Comparison of ENCODE assay signal across 8 cellular contexts in genomic region chr18:79399275-79400081, GRCh38. TPM values are rescaled to one million over a fixed set of nuclear protein-coding genes. Genes with fewer than 3 reads are reported as not detected.
DNase-seq lines count a peak whose midpoint lies in the region; ATAC-seq lines count a peak whose summit lies in the region.

No MANE protein-coding gene starts in this region.

- peak overlapping the region; percentile 34 for H3K4me3 ChIP-seq in iPS-18c (ENCODE audit: insufficient read depth, low read depth, low read length)

- ATAC-seq in stimulated activated effector memory CD8-positive, alpha-beta T cell treated with anti-CD3 and anti-CD28 coated beads, Interleukin-12 subunit alpha, Interleukin-12 subunit beta, amount 100 ng/mL, for 72 hours = peak; percentile 3
- no peak for ATAC-seq in GM21381 (IDR thresholded peaks at IDR 0.05; ENCODE audit: unreplicated experiment)

- no peaks in the 10 kb centered on the region for H3K27me3 Mint-ChIP-seq in activated CD4-positive, alpha-beta T cell treated with anti-CD3 and anti-CD28 coated beads, Interleukin-2, amount 10 ng/mL, durations not matched to agents 24 days and 14 days
- H3K27me3 Mint-ChIP-seq in activated naive CD4-positive, alpha-beta T cell treated with anti-CD3 and anti-CD28 coated beads, Interleukin-2, amount 10 ng/mL, durations not matched to agents 7 days and 5 days = peaks cover 20% of the 10 kb centered on the region

- peaks cover 41% of the 10 kb centered on the region for H3K4me1 Mint-ChIP-seq in activated CD4-positive, alpha-beta T cell treated with anti-CD3 and anti-CD28 coated beads, Interleukin-2, amount 10 ng/mL, durations not matched to agents 24 days and 14 days
- H3K4me1 Mint-ChIP-seq in activated naive CD4-positive, alpha-beta T cell treated with anti-CD3 and anti-CD28 coated beads, Interleukin-2, amount 10 ng/mL, durations not matched to agents 7 days and 5 days = peaks cover 61% of the 10 kb centered on the region
- H3K4me1 Mint-ChIP-seq in stimulated activated effector memory CD8-positive, alpha-beta T cell treated with anti-CD3 and anti-CD28 coated beads, Interleukin-12 subunit alpha, Interleukin-12 subunit beta, amount 100 ng/mL, for 72 hours = peaks cover 47% of the 10 kb centered on the region

- peak overlapping the region; percentile 96 for H3K27ac Mint-ChIP-seq in activated CD4-positive, alpha-beta T cell treated with anti-CD3 and anti-CD28 coated beads, Interleukin-2, amount 10 ng/mL, durations not matched to agents 24 days and 14 days
- peak overlapping the region; percentile 91 for H3K27ac Mint-ChIP-seq in activated naive CD4-positive, alpha-beta T cell treated with anti-CD3 and anti-CD28 coated beads, Interleukin-2, amount 10 ng/mL, durations not matched to agents 7 days and 5 days
- H3K27ac Mint-ChIP-seq in stimulated activated effector memory CD8-positive, alpha-beta T cell treated with anti-CD3 and anti-CD28 coated beads, Interleukin-12 subunit alpha, Interleukin-12 subunit beta, amount 100 ng/mL, for 72 hours = peak overlapping the region; percentile 75

- H3K36me3 Mint-ChIP-seq in activated CD4-positive, alpha-beta T cell treated with anti-CD3 and anti-CD28 coated beads, Interleukin-2, amount 10 ng/mL, durations not matched to agents 24 days and 14 days (ENCODE audit: low read depth) = peaks cover 41% of the 10 kb centered on the region
- peaks cover 23% of the 10 kb centered on the region for H3K36me3 Mint-ChIP-seq in activated naive CD4-positive, alpha-beta T cell treated with anti-CD3 and anti-CD28 coated beads, Interleukin-2, amount 10 ng/mL, durations not matched to agents 7 days and 5 days
- peaks cover 27% of the 10 kb centered on the region for H3K36me3 Mint-ChIP-seq in stimulated activated effector memory CD8-positive, alpha-beta T cell treated with anti-CD3 and anti-CD28 coated beads, Interleukin-12 subunit alpha, Interleukin-12 subunit beta, amount 100 ng/mL, for 72 hours

- H3K9me3 ChIP-seq in iPS-18c (ENCODE audit: control insufficient read depth, insufficient read depth, low read length) = peaks cover 2% of the 10 kb centered on the region

- peak overlapping the region; percentile 94 for H3K4me3 Mint-ChIP-seq in activated CD4-positive, alpha-beta T cell treated with anti-CD3 and anti-CD28 coated beads, Interleukin-2, amount 10 ng/mL, durations not matched to agents 24 days and 14 days
- H3K4me3 Mint-ChIP-seq in activated naive CD4-positive, alpha-beta T cell treated with anti-CD3 and anti-CD28 coated beads, Interleukin-2, amount 10 ng/mL, durations not matched to agents 7 days and 5 days = peak overlapping the region; percentile 81
- H3K4me3 Mint-ChIP-seq in stimulated activated effector memory CD8-positive, alpha-beta T cell treated with anti-CD3 and anti-CD28 coated beads, Interleukin-12 subunit alpha, Interleukin-12 subunit beta, amount 100 ng/mL, for 72 hours = peak overlapping the region; percentile 82

- DNase-seq in activated CD4-positive, alpha-beta T cell treated with anti-CD3 and anti-CD28 coated beads, Interleukin-2, amount 10 ng/mL, durations not matched to agents 24 days and 14 days = peak; percentile 84
- DNase-seq in activated CD4-positive, alpha-beta T cell treated with anti-CD3 and anti-CD28 coated beads for 4 hours = no peak
- DNase-seq in activated naive CD4-positive, alpha-beta T cell treated with anti-CD3 and anti-CD28 coated beads, Interleukin-2, amount 10 ng/mL, durations not matched to agents 7 days and 5 days = peak; percentile 52
- DNase-seq in stimulated activated effector memory CD8-positive, alpha-beta T cell treated with anti-CD3 and anti-CD28 coated beads, Interleukin-12 subunit alpha, Interleukin-12 subunit beta, amount 100 ng/mL, for 72 hours (ENCODE audit: low spot score in 2 of 2) = peak in 1 of 2 donors; percentile 74
- DNase-seq in AML-193 (lab: John Stamatoyannopoulos, UW) (no peak), head of caudate nucleus (no peak)

- intact Hi-C loops in activated CD4-positive, alpha-beta T cell treated with anti-CD3 and anti-CD28 coated beads, Interleukin-2, amount 10 ng/mL, durations not matched to agents 24 days and 14 days (cut with micrococcal nuclease) = loop anchor here (1.0 to 10.0 kb wide), 2 partner anchors 124 to 555 kb away; partner anchors contain the start of gene SLC66A2
- intact Hi-C loops in head of caudate nucleus (cut with DNase I) = loop anchor here (5.0 kb wide), 2 partner anchors 108 to 128 kb away; no protein-coding TSS in a partner anchor

- no peaks in the 10 kb centered on the region for H3K9me3 Mint-ChIP-seq in activated CD4-positive, alpha-beta T cell treated with anti-CD3 and anti-CD28 coated beads, Interleukin-2, amount 10 ng/mL, durations not matched to agents 24 days and 14 days
- H3K9me3 Mint-ChIP-seq in activated naive CD4-positive, alpha-beta T cell treated with anti-CD3 and anti-CD28 coated beads, Interleukin-2, amount 10 ng/mL, durations not matched to agents 7 days and 5 days = no peaks in the 10 kb centered on the region
- H3K9me3 Mint-ChIP-seq in stimulated activated effector memory CD8-positive, alpha-beta T cell treated with anti-CD3 and anti-CD28 coated beads, Interleukin-12 subunit alpha, Interleukin-12 subunit beta, amount 100 ng/mL, for 72 hours = no peaks in the 10 kb centered on the region

- CTCF ChIA-PET in activated naive CD4-positive, alpha-beta T cell treated with anti-CD3 and anti-CD28 coated beads, Interleukin-2, amount 10 ng/mL, durations not matched to agents 7 days and 5 days (lab: Charles Lee) = interaction anchor here (4.0 to 4.9 kb wide), 3 partner anchors 19 to 128 kb away, joined by 22 to 37 read pairs (median 23); no protein-coding TSS in a partner anchor

RNA-seq across cellular contexts. Expression of gene NFATC1, which starts 3.7 kb away (rescaled TPM):
- 105 and 107 TPM in 2 replicates for total RNA-seq in activated CD4-positive, alpha-beta T cell treated with anti-CD3 and anti-CD28 coated beads, Interleukin-2, amount 10 ng/mL, durations not matched to agents 24 days and 14 days

Comparison
In these comparisons a context has a peak if more than half of its experiments do, and no peak if none do; other contexts are left out.
1. DNase-seq: peak in activated CD4-positive, alpha-beta T cell treated with anti-CD3 and anti-CD28 coated beads, Interleukin-2, amount 10 ng/mL, durations not matched to agents 24 days and 14 days (single experiment) and activated naive CD4-positive, alpha-beta T cell treated with anti-CD3 and anti-CD28 coated beads, Interleukin-2, amount 10 ng/mL, durations not matched to agents 7 days and 5 days (single experiment); none in activated CD4-positive, alpha-beta T cell treated with anti-CD3 and anti-CD28 coated beads for 4 hours (0 of 2), AML-193 (0 of 2) and head of caudate nucleus (0 of 42).
2. Peak in every context shown above with its lines, with median percentiles within 50 percentile points of each other: H3K27ac Mint-ChIP-seq and H3K4me3 Mint-ChIP-seq.